7 cellular contexts compared by ENCODE assay signal in the genomic region with DNA sequence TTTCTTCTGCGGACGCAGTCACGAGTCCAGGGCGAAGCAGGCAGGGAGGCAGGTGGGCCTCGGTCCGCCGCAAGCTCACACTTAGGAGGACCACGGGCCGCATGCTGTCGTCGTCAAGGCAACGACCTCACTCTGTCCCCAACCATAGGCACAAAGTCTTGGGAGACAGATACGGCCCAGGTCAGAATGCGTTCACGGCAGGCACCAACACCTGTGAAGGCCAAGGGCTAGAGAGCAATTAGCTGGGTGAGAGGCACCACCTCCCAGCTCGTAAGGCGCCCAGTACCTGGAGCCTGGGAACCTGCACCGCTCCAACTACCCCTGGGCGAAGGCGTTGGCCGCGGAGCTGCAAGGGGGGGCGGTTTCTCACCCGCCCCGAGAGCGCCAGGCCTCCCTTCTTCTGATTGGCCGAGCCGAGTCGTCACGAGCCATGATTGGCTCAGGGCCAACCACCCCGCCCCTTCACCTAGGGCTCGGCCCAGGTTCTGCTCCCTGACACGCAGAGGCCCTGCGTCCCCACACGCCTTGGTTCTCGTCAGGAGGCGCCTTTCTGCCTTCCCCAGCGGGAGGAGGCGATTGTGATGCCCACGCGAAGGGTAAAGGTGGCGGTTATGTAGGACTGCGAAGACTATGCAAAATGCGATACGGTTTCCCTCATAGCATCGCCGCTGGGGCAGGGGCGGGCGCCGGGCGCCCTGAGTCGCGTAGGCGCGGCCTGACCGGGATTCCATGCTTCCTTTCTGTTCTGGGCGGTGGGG. TPM values are rescaled to one million over a fixed set of nuclear protein-coding genes. Genes with fewer than 3 reads are reported as not detected.
DNase-seq lines count a peak whose midpoint lies in the region; ATAC-seq and TF ChIP-seq lines count a peak whose summit lies in the region.

A gene (minus strand): TSS at position 355 of the 758 bp plus-strand sequence. CDS start 4,540 bp downstream, outside the sequence.

- H3K27ac Mint-ChIP-seq in activated T-cell treated with anti-CD3 and anti-CD28 coated beads, Interleukin-2, amount 50 U/mL, for 24 hours: peak within 1 kb of the TSS; percentile 50

- peak within 1 kb of the TSS; percentile 59 to 78 (median 74) for H3K27ac ChIP-seq in esophagus muscularis mucosa (replicated peaks in 1 of 4)

- peak within 1 kb of the TSS; percentile 79 for H3K4me3 Mint-ChIP-seq in activated T-cell treated with anti-CD3 and anti-CD28 coated beads, Interleukin-2, amount 50 U/mL, for 24 hours

- H3K4me3 ChIP-seq in esophagus muscularis mucosa (peak within 1 kb of the TSS; percentile 66 to 82 (median 68)), mucosa of stomach (ENCODE audit: low read length) (peak within 1 kb of the TSS; percentile 80)

- H3K36me3 ChIP-seq in esophagus muscularis mucosa: no peaks in the 10 kb centered on the region
- no peaks in the 10 kb centered on the region for H3K36me3 ChIP-seq in mucosa of stomach (ENCODE audit: control insufficient read depth, insufficient read depth, low read length)

- peaks cover 13% of the 10 kb centered on the region for H3K4me1 Mint-ChIP-seq in activated T-cell treated with anti-CD3 and anti-CD28 coated beads, Interleukin-2, amount 50 U/mL, for 24 hours (ENCODE audit: low read depth)

- H3K9me3 ChIP-seq in esophagus muscularis mucosa (no peaks in the 10 kb centered on the region), mucosa of stomach (ENCODE audit: control insufficient read depth, low read length) (no peaks in the 10 kb centered on the region)

- no peak for TF ChIP-seq EP300 in esophagus muscularis mucosa (IDR thresholded peaks at IDR 0.05)

- no peaks in the 10 kb centered on the region for H3K27me3 Mint-ChIP-seq in activated T-cell treated with anti-CD3 and anti-CD28 coated beads, Interleukin-2, amount 50 U/mL, for 24 hours

- H3K27me3 ChIP-seq in esophagus muscularis mucosa: no peaks in the 10 kb centered on the region
- H3K27me3 ChIP-seq in mucosa of stomach (ENCODE audit: control insufficient read depth, insufficient read depth, low read length): peaks cover 4% of the 10 kb centered on the region

- ATAC-seq in GM18873 (IDR thresholded peaks at IDR 0.05; ENCODE audit: low FRiP score, unreplicated experiment) (peak; percentile 99), HG03097 (IDR thresholded peaks at IDR 0.05; ENCODE audit: low FRiP score, unreplicated experiment) (peak; percentile 99)

- no peaks in the 10 kb centered on the region for H3K36me3 Mint-ChIP-seq in activated T-cell treated with anti-CD3 and anti-CD28 coated beads, Interleukin-2, amount 50 U/mL, for 24 hours (ENCODE audit: low read depth)

- peak within 1 kb of the TSS; percentile 52 for H3K9ac ChIP-seq in mucosa of stomach (ENCODE audit: low read length)

- peaks cover 2 to 30% (median 18%) of the 10 kb centered on the region in 4 donors for H3K4me1 ChIP-seq in esophagus muscularis mucosa
- H3K4me1 ChIP-seq in mucosa of stomach (ENCODE audit: control insufficient read depth, insufficient read depth, low read length): peaks cover 4% of the 10 kb centered on the region

- intact Hi-C loops in esophagus muscularis mucosa (cut with DNase I): loop anchor here (5.0 kb wide), 1 partner anchor 97 kb away; no protein-coding TSS in a partner anchor

- no peak for TF ChIP-seq POLR2A in esophagus muscularis mucosa (IDR thresholded peaks at IDR 0.05; ENCODE audit: low read depth)

- H3K9me3 Mint-ChIP-seq in activated T-cell treated with anti-CD3 and anti-CD28 coated beads, Interleukin-2, amount 50 U/mL, for 24 hours: no peaks in the 10 kb centered on the region

- WGBS in esophagus muscularis mucosa: 7% methylated on average over 25 of the region's 57 CpGs

- TF ChIP-seq CTCF in esophagus muscularis mucosa (IDR thresholded peaks at IDR 0.05): no peak

- peak; percentile 93 for DNase-seq in NCI-H748 (lab: John Stamatoyannopoulos, UW; ENCODE audit: unreplicated experiment)
- DNase-seq in activated T-cell treated with anti-CD3 and anti-CD28 coated beads, Interleukin-2, amount 50 U/mL, for 24 hours: peak; percentile 92
- DNase-seq in esophagus muscularis mucosa (ENCODE audit: extremely low spot score): peak; percentile 96
- peak; percentile 84 for DNase-seq in stimulated activated CD8-positive, alpha-beta memory T cell treated with anti-CD3 and anti-CD28 coated beads, Interleukin-4, amount 100 ng/mL, for 24 hours (ENCODE audit: low read depth)

RNA-seq across cellular contexts. Expression of the gene that starts here (rescaled TPM):
- total RNA-seq in esophagus muscularis mucosa: 1 to 10 TPM; 2.9 to 6.2 (median 3.1) TPM

Comparison
In these comparisons a context has a peak if more than half of its experiments do, and no peak if none do; other contexts are left out.
1. Peak in every context shown above with its lines: DNase-seq, ATAC-seq, H3K4me3 ChIP-seq and H3K27ac ChIP-seq.